8 cellular contexts compared by ENCODE assay signal in the genomic region with DNA sequence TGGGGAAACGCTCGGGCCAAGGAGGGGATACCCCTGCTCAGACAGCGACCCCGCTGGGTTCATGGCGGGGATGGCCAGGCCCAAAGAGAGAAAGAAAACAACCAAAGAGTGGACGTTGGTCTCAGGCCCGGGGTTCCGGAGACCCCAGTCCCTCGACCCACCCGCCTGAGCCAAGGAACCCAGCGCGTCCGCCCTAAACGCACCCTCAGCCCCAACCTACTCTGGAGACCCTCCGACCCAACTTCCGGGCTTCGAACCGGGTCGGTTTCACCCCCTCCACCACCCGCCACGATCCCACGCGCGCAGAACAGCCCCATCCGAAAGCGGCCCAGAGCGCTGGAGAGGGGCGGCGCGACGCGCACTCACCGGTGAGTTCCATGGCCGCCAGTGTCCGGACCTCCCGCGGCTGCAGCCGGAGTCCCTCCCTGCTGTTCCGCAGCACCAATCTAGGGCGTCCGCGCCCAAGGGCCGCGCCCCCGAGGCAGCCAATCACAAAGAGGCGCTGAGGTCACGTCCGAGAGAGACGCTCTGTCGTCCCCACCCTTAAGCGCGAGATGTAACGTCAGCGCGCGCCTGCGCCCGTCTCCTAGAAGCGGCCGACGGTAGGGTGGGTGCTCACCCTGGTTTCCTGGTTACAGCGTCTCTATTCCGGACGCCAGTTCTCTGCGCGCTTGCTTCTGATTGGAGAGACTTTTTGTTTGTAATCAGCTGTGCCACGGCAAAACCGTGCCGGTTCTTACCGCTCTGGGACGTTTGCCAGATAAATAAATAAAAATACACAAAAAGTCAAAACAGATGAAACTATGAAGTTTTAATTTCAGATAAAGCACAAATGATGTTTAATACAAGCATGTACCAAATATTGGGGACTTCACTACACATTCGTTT. TPM values are rescaled to one million over a fixed set of nuclear protein-coding genes. Genes with fewer than 3 reads are reported as not detected.
DNase-seq lines count a peak whose midpoint lies in the region; ATAC-seq and TF ChIP-seq lines count a peak whose summit lies in the region.

A gene with protein sequence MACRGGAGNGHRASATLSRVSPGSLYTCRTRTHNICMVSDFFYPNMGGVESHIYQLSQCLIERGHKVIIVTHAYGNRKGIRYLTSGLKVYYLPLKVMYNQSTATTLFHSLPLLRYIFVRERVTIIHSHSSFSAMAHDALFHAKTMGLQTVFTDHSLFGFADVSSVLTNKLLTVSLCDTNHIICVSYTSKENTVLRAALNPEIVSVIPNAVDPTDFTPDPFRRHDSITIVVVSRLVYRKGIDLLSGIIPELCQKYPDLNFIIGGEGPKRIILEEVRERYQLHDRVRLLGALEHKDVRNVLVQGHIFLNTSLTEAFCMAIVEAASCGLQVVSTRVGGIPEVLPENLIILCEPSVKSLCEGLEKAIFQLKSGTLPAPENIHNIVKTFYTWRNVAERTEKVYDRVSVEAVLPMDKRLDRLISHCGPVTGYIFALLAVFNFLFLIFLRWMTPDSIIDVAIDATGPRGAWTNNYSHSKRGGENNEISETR (minus strand): TSS at position 389 of the 888 bp plus-strand sequence. CDS start 3,593 bp downstream, outside the sequence.

- H3K36me3 ChIP-seq in gastroesophageal sphincter = peaks cover 0 to 14% of the 10 kb centered on the region in 2 donors
- peaks cover 11% of the 10 kb centered on the region for H3K36me3 ChIP-seq in neutrophil

- no peaks in the 10 kb centered on the region for H3K27me3 ChIP-seq in gastroesophageal sphincter
- H3K27me3 ChIP-seq in neutrophil = peaks cover 14% of the 10 kb centered on the region

- peak within 1 kb of the TSS; percentile 79 to 97 for H3K4me3 ChIP-seq in gastroesophageal sphincter
- H3K4me3 ChIP-seq in neutrophil (ENCODE audit: low read depth in 1 of 2, low read length in 1 of 2) = peak within 1 kb of the TSS; percentile 65 to 82

- POLR2A ChIA-PET in HEK293T (lab: Yijun Ruan, JAX) = interaction anchor here (0.9 kb wide), 1 partner anchor 123 kb away, joined by 3 read pairs; no protein-coding TSS in a partner anchor

- no peaks in the 10 kb centered on the region for H3K9me3 ChIP-seq in gastroesophageal sphincter
- H3K9me3 ChIP-seq in neutrophil = no peaks in the 10 kb centered on the region

- peak within 1 kb of the TSS; percentile 87 to 94 (median 88) for H3K27ac ChIP-seq in gastroesophageal sphincter
- peak within 1 kb of the TSS; percentile 81 for H3K27ac ChIP-seq in neutrophil

- peak; percentile 81 for DNase-seq in GF-D8 (lab: John Stamatoyannopoulos, UW)
- DNase-seq in HEK293T (ENCODE audit: extremely low spot score) = peak; percentile 88
- peak; percentile 94 for DNase-seq in MV-4-11 (lab: John Stamatoyannopoulos, UW)
- peak; percentile 97 for DNase-seq in SK-MEL-5 (ENCODE audit: low read depth, low spot score)
- peak; percentile 91 for DNase-seq in activated naive CD4-positive, alpha-beta T cell treated with Interleukin-2 at 50 U/mL for 16 hours
- peak; percentile 94 for DNase-seq in superior temporal gyrus (ENCODE audit: extremely low spot score)

- TF ChIP-seq EP300 in gastroesophageal sphincter (IDR thresholded peaks at IDR 0.05) = no peak

- WGBS in gastroesophageal sphincter (ENCODE audit: low coverage in 1 of 2), 2 donors = 0 to 42% methylated on average over 5 to 8 of the region's 72 CpGs

- H3K4me1 ChIP-seq in gastroesophageal sphincter (peaks cover 0 to 13% (median 0%) of the 10 kb centered on the region in 3 donors), neutrophil (ENCODE audit: control insufficient read depth in 1 of 2, insufficient read depth in 1 of 2, low read depth in 1 of 2, low read length in 1 of 2) (peaks cover 11 to 14% of the 10 kb centered on the region in 2 experiments)

- TF ChIP-seq CTCF in gastroesophageal sphincter (IDR thresholded peaks at IDR 0.05) = no peak
- no peak for TF ChIP-seq CTCF in neutrophil (IDR thresholded peaks at IDR 0.05)

- peak; percentile 98 for ATAC-seq in gastroesophageal sphincter

- TF ChIP-seq POLR2A in gastroesophageal sphincter (IDR thresholded peaks at IDR 0.05) = peak; percentile 95

- in situ Hi-C loops in SK-MEL-5 (cut with HindIII; ENCODE audit: low pct_unique_long_range_greater_than_20kb, low sequenced_read_pairs) = no loop called here

- CTCF ChIA-PET in HEK293T (lab: Yijun Ruan, JAX) = no interaction called here

TF ChIP-seq in HEK293T, 16 proteins besides CTCF, POLR2A, EP300 and RAD21:
- TF ChIP-seq, protein P1, sequence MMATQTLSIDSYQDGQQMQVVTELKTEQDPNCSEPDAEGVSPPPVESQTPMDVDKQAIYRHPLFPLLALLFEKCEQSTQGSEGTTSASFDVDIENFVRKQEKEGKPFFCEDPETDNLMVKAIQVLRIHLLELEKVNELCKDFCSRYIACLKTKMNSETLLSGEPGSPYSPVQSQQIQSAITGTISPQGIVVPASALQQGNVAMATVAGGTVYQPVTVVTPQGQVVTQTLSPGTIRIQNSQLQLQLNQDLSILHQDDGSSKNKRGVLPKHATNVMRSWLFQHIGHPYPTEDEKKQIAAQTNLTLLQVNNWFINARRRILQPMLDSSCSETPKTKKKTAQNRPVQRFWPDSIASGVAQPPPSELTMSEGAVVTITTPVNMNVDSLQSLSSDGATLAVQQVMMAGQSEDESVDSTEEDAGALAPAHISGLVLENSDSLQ (IDR thresholded peaks at IDR 0.05) = peak; percentile 59
- TF ChIP-seq FOXK2 (IDR thresholded peaks at IDR 0.05) (no peak), BHLHE40 (IDR thresholded peaks at IDR 0.05; ENCODE audit: borderline replicate concordance) (no peak), SUZ12 (IDR thresholded peaks at IDR 0.05) (no peak), L3MBTL2 (conservative IDR thresholded peaks at IDR 0.05) (peak; percentile 4; the same call in 1 of the 2 replicates), LEF1 (IDR thresholded peaks at IDR 0.05; ENCODE audit: borderline replicate concordance) (no peak), CTBP1 (IDR thresholded peaks at IDR 0.05; ENCODE audit: borderline replicate concordance) (no peak), TARDBP (IDR thresholded peaks at IDR 0.05) (no peak)
TF ChIP-seq in HEK293T: peak in this region for 2.

RNA-seq across cellular contexts. Expression of the gene that starts here (rescaled TPM):
- total RNA-seq in SK-MEL-5 (2014; rRNA removed; shearing (Covaris generic)) = 22.0 and 26.3 TPM in 2 replicates
- 10.6 and 11.5 TPM in 2 replicates for polyA plus RNA-seq in SK-MEL-5 (2015; cell fraction: cytosol; rRNA removed)
- 69.3 and 73.2 TPM in 2 replicates for polyA plus RNA-seq in SK-MEL-5 (2015; cell fraction: nucleus; rRNA removed)
- 10 to 100 TPM in 1 of 4 donors, 1 to 10 TPM in 3; 5.6 to 10.4 (median 6.6) TPM for total RNA-seq in gastroesophageal sphincter

Comparison
In these comparisons a context has a peak if more than half of its experiments do, and no peak if none do; other contexts are left out.
1. Peak in every context shown above with its lines: DNase-seq, ATAC-seq, H3K4me3 ChIP-seq and H3K27ac ChIP-seq.